In the genomic region with DNA sequence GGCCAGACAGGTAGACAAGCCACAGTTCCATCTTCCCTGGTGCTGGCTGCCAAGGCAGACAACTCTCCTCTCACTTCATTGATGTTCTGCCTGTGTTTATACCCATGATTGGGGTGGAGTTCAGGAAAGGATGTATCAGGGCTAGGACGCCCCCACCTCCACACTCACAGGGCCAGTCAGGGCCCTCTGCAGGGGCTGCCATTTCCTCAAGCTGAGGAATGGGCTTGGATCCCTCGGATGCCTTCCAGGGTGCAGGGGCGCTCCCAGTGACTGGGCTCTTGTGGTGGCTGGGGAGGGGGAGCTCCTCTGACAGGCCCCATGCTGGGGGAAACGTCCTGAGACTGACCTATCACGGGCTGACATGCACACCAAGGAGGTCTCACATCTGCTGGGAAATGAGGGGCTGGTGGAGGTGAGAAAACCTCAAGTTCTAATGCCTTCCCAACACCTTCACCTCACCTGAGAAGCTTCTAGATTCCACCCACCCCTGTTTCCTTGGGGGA, we compare ENCODE assay signal across 15 cellular contexts. TPM values are rescaled to one million over a fixed set of nuclear protein-coding genes. Genes with fewer than 3 reads are reported as not detected.
DNase-seq lines count a peak whose midpoint lies in the region; ATAC-seq and FAIRE-seq lines count a peak whose summit lies in the region.
"Had no signal": no experiment of that assay in that cellular context is flagged by ENCODE, and none has a peak within 500 bp of the region (broad histone marks: within the 10 kb centered on the region; RNA-seq: fewer than 3 reads in every experiment).

No MANE protein-coding gene starts in this region.

- peaks cover 16% of the 10 kb centered on the region for H3K36me3 Mint-ChIP-seq in activated CD4-positive, alpha-beta T cell treated with anti-CD3 and anti-CD28 coated beads, Interleukin-2, amount 10 ng/mL, durations not matched to agents 24 days and 14 days (ENCODE audit: low read depth)
- peaks cover 10% of the 10 kb centered on the region for H3K36me3 Mint-ChIP-seq in activated naive CD8-positive, alpha-beta T cell treated with anti-CD3 and anti-CD28 coated beads for 36 hours

- peaks cover 74% of the 10 kb centered on the region for H3K4me1 Mint-ChIP-seq in activated CD4-positive, alpha-beta T cell treated with anti-CD3 and anti-CD28 coated beads, Interleukin-2, amount 10 ng/mL, durations not matched to agents 24 days and 14 days
- H3K4me1 Mint-ChIP-seq in activated naive CD8-positive, alpha-beta T cell treated with anti-CD3 and anti-CD28 coated beads for 36 hours: peaks cover 76% of the 10 kb centered on the region

- H3K4me1 ChIP-seq in small intestine (ENCODE audit: control insufficient read depth in 2 of 2, insufficient read depth in 1 of 2, low read depth in 1 of 2, low read length in 1 of 2): no peaks in the 10 kb centered on the region

- H3K27me3 Mint-ChIP-seq in activated CD4-positive, alpha-beta T cell treated with anti-CD3 and anti-CD28 coated beads, Interleukin-2, amount 10 ng/mL, durations not matched to agents 24 days and 14 days: no peaks in the 10 kb centered on the region
- H3K27me3 Mint-ChIP-seq in activated naive CD8-positive, alpha-beta T cell treated with anti-CD3 and anti-CD28 coated beads for 36 hours: no peaks in the 10 kb centered on the region

- peak overlapping the region; percentile 79 for H3K27ac Mint-ChIP-seq in activated CD4-positive, alpha-beta T cell treated with anti-CD3 and anti-CD28 coated beads, Interleukin-2, amount 10 ng/mL, durations not matched to agents 24 days and 14 days
- peak overlapping the region; percentile 91 for H3K27ac Mint-ChIP-seq in activated naive CD8-positive, alpha-beta T cell treated with anti-CD3 and anti-CD28 coated beads for 36 hours

- intact Hi-C loops in activated CD4-positive, alpha-beta T cell treated with anti-CD3 and anti-CD28 coated beads, Interleukin-2, amount 10 ng/mL, durations not matched to agents 24 days and 14 days (cut with micrococcal nuclease): loop anchor here (2.0 to 5.0 kb wide), 2 partner anchors 144 to 385 kb away; no protein-coding TSS in a partner anchor

- no peak for FAIRE-seq in small intestine (lab: Jason Lieb, UNC)
- FAIRE-seq: A549, bronchial epithelial cell had no signal

- no peaks in the 10 kb centered on the region for H3K27me3 ChIP-seq in small intestine (ENCODE audit: control insufficient read depth in 2 of 2, insufficient read depth in 2 of 2, low read length in 2 of 2)
- H3K27me3 ChIP-seq: ovary had no signal

- peak overlapping the region; percentile 19 for H3K4me3 ChIP-seq in Jurkat, Clone E6-1 (ENCODE audit: low read length)
- H3K4me3 ChIP-seq in small intestine (ENCODE audit: low read depth in 1 of 2, low read length in 2 of 2): no peak overlapping the region
- H3K4me3 ChIP-seq: A549, ovary, thoracic aorta had no signal

- 51 to 60% (median 57%) methylated on average over 4 to 5 of the region's 5 CpGs for WGBS in small intestine, 3 donors

- no peak for DNase-seq in activated CD4-positive, alpha-beta T cell treated with anti-CD3 and anti-CD28 coated beads, Interleukin-2, amount 10 ng/mL, durations not matched to agents 24 days and 14 days
- DNase-seq in activated CD4-positive, alpha-beta T cell treated with anti-CD3 and anti-CD28 coated beads, Interleukin-2, amount 50 U/mL, for 1 hour: no peak
- DNase-seq in Jurkat, Clone E6-1 (ENCODE audit: low read depth, low spot score): no peak
- no peak for DNase-seq in activated naive CD8-positive, alpha-beta T cell treated with anti-CD3 and anti-CD28 coated beads for 36 hours
- DNase-seq in small intestine: no peak
- DNase-seq in DMS 273 (lab: John Stamatoyannopoulos, UW; ENCODE audit: unreplicated experiment): no peak
- DNase-seq in NCI-H1092 (lab: John Stamatoyannopoulos, UW): no peak
- DNase-seq: foreskin fibroblast, ovary, WERI-Rb-1 had no signal

- H3K36me3 ChIP-seq in small intestine (ENCODE audit: control insufficient read depth in 2 of 2, insufficient read depth in 2 of 2, low read length in 2 of 2): no peaks in the 10 kb centered on the region
- H3K36me3 ChIP-seq: ovary, thoracic aorta, WERI-Rb-1 had no signal

- peak overlapping the region; percentile 45 to 73 for H3K27ac ChIP-seq in small intestine (ENCODE audit: low read depth in 1 of 2, low read length in 1 of 2)
- H3K27ac ChIP-seq: A549, ovary, thoracic aorta, WERI-Rb-1 had no signal

- no peaks in the 10 kb centered on the region for H3K9me3 ChIP-seq in small intestine (ENCODE audit: control insufficient read depth, low read depth)
- H3K9me3 ChIP-seq: A549, ovary, thoracic aorta had no signal

- no peaks in the 10 kb centered on the region for H3K9me3 Mint-ChIP-seq in activated CD4-positive, alpha-beta T cell treated with anti-CD3 and anti-CD28 coated beads, Interleukin-2, amount 10 ng/mL, durations not matched to agents 24 days and 14 days
- H3K9me3 Mint-ChIP-seq in activated naive CD8-positive, alpha-beta T cell treated with anti-CD3 and anti-CD28 coated beads for 36 hours: no peaks in the 10 kb centered on the region

- no peak for ATAC-seq in HG03571 (IDR thresholded peaks at IDR 0.05; ENCODE audit: unreplicated experiment)
- ATAC-seq: A549, SK-N-SH treated with all-trans-retinoic acid at 6 μM for 48 hours had no signal

- H3K4me3 Mint-ChIP-seq in activated CD4-positive, alpha-beta T cell treated with anti-CD3 and anti-CD28 coated beads, Interleukin-2, amount 10 ng/mL, durations not matched to agents 24 days and 14 days: peak overlapping the region; percentile 20
- H3K4me3 Mint-ChIP-seq in activated naive CD8-positive, alpha-beta T cell treated with anti-CD3 and anti-CD28 coated beads for 36 hours: peak overlapping the region; percentile 63

RNA-seq across cellular contexts. Expression of a gene that starts 31.4 kb away (rescaled TPM):
- total RNA-seq in activated CD4-positive, alpha-beta T cell treated with anti-CD3 and anti-CD28 coated beads, Interleukin-2, amount 10 ng/mL, durations not matched to agents 24 days and 14 days: 88.0 and 89.6 TPM in 2 replicates
- polyA plus RNA-seq in Jurkat, Clone E6-1 (2012; ENCODE audit: insufficient read depth, insufficient read length): 7.7 TPM
- total RNA-seq in activated naive CD8-positive, alpha-beta T cell treated with anti-CD3 and anti-CD28 coated beads for 36 hours: 10 to 100 TPM; 48.8 to 51.4 TPM
- polyA plus RNA-seq in small intestine: 1 to 10 TPM in 1 of 3 donors, under 1 TPM in 2; 0.45 to 4.3 (median 0.81) TPM

RNA-seq across cellular contexts. Expression of a gene that starts 34.9 kb away (rescaled TPM):
- not detected in 2 replicates for total RNA-seq in activated CD4-positive, alpha-beta T cell treated with anti-CD3 and anti-CD28 coated beads, Interleukin-2, amount 10 ng/mL, durations not matched to agents 24 days and 14 days
- not detected for polyA plus RNA-seq in Jurkat, Clone E6-1 (2012; ENCODE audit: insufficient read depth, insufficient read length)
- total RNA-seq in activated naive CD8-positive, alpha-beta T cell treated with anti-CD3 and anti-CD28 coated beads for 36 hours: under 1 TPM; 0.30 to 0.31 TPM
- 1 to 10 TPM in 1 of 3 donors, under 1 TPM in 2; 0.54 to 2.7 (median 0.54) TPM for polyA plus RNA-seq in small intestine
- total RNA-seq: bronchial epithelial cell, thoracic aorta had no signal

RNA-seq across cellular contexts. Expression of a gene that starts 58.6 kb away (rescaled TPM):
- total RNA-seq in activated CD4-positive, alpha-beta T cell treated with anti-CD3 and anti-CD28 coated beads, Interleukin-2, amount 10 ng/mL, durations not matched to agents 24 days and 14 days: 53.5 and 62.1 TPM in 2 replicates
- polyA plus RNA-seq in Jurkat, Clone E6-1 (2012; ENCODE audit: insufficient read depth, insufficient read length): 190 TPM
- total RNA-seq in activated naive CD8-positive, alpha-beta T cell treated with anti-CD3 and anti-CD28 coated beads for 36 hours: 10 to 100 TPM; 56.6 to 56.8 TPM
- polyA plus RNA-seq in small intestine: 10 to 100 TPM; 33.3 to 51.7 (median 37.8) TPM
